In genomic region chr19:43640424-43640757, GRCh38 we compare ENCODE assay signal across 1 cellular context.
TF ChIP-seq lines count a peak whose summit lies in the region.

No MANE protein-coding gene starts in this region.

TF ChIP-seq in HEK293, 187 proteins besides CTCF, POLR2A, EP300 and RAD21 (continued from another document):
- TF ChIP-seq PRDM2 (tag by site-specific recombination; IDR thresholded peaks at IDR 0.05; ENCODE audit: borderline replicate concordance), result 0 out of 2 replicates have a peak, but pooled peaks have one; percentile 9
- TF ChIP-seq PRDM10 (tag by site-specific recombination; IDR thresholded peaks at IDR 0.05), result peak; percentile 46
- TF ChIP-seq ZNF175 (tag by site-specific recombination; IDR thresholded peaks at IDR 0.05), result 0 out of 2 replicates have a peak, but pooled peaks have one; percentile 2
